In the genomic region with DNA sequence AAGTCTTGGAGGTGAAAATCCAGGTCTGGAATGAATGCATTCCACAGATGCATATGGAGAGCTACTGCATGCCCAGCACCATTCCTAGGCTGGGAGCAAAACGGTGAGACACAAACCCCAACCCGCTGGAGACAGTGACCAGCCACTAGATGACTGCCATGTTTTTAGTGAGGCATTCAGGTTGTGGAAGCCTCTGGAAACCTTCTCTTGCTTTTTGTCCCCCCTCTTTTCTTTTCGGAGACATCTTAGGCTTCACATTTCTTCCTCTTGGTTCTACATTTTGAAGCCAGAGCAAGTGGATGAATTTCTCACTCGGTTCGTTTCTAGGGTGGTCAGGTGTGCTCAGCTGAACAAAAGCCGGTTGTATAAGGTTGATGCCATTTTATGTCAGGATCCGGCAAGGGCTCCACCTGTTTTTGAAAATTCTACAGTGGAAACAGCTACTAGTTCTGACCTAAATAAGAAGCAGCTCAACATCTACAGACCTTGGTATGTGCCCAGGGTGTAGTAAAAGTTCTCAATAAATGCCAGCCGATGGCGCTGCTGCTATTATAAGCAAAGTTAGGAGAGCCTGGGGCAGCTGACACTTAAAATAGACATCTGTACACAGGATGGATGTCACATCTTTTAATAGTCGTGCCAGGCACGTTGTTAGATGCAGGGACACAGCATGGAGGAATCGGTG, we compare ENCODE assay signal across 8 cellular contexts. TPM values are rescaled to one million over a fixed set of nuclear protein-coding genes. Genes with fewer than 3 reads are reported as not detected.
DNase-seq lines count a peak whose midpoint lies in the region; ATAC-seq, FAIRE-seq and TF ChIP-seq lines count a peak whose summit lies in the region.

No MANE protein-coding gene starts in this region.

- POLR2A ChIA-PET in AG04449 (lab: Yijun Ruan, JAX) = no interaction called here

- FAIRE-seq in astrocyte (lab: Jason Lieb, UNC) = no peak

- no peaks in the 10 kb centered on the region for H4K20me1 ChIP-seq in astrocyte (ENCODE audit: insufficient read depth, low read length)

- H3K27me3 ChIP-seq in astrocyte (ENCODE audit: insufficient read depth, low read length) (no peaks in the 10 kb centered on the region), spleen (replicated peaks in 1 of 7) (no peaks in the 10 kb centered on the region)

- peak overlapping the region; percentile 96 for H3K27ac Mint-ChIP-seq in astrocyte (ENCODE audit: unreplicated experiment)

- peaks cover under 1% of the 10 kb centered on the region for H3K36me3 Mint-ChIP-seq in astrocyte (ENCODE audit: low read depth, unreplicated experiment)

- no peaks in the 10 kb centered on the region for H3K9me3 Mint-ChIP-seq in astrocyte (ENCODE audit: unreplicated experiment)

- no peak for DNase-seq in AG04449 (ENCODE audit: low read depth, low spot score)
- peak; percentile 70 for DNase-seq in GM12865 (ENCODE audit: low read depth)
- DNase-seq in NCI-H526 treated with DMSO at 0.1 percent for 48 hours (lab: John Stamatoyannopoulos, UW) = peak; percentile 59
- no peak for DNase-seq in astrocyte (ENCODE audit: low read depth)
- DNase-seq in spleen = peak; percentile 36
- no peak for DNase-seq in activated CD8-positive, alpha-beta memory T cell treated with anti-CD3 and anti-CD28 coated beads, Interleukin-2, amount 50 U/mL, for 48 hours

- CTCF ChIA-PET in AG04449 (lab: Yijun Ruan, JAX) = interaction anchor here (0.8 to 8.1 kb wide), 18 partner anchors 8 to 356 kb away, joined by 3 to 113 read pairs (median 4); partner anchors contain the start of gene MOK

- WGBS in spleen, 5 donors = 57 to 71% (median 62%) methylated on average over 12 of the region's 12 CpGs

- peak overlapping the region; percentile 68 for H3K9ac ChIP-seq in astrocyte (ENCODE audit: low read length)

- H3K4me1 ChIP-seq in astrocyte (ENCODE audit: insufficient read depth, low read length) = peaks cover 50% of the 10 kb centered on the region
- peaks cover 17 to 85% (median 62%) of the 10 kb centered on the region in 6 donors for H3K4me1 ChIP-seq in spleen

- H3K4me3 Mint-ChIP-seq in astrocyte (ENCODE audit: unreplicated experiment) = peak overlapping the region; percentile 91

- peaks cover 6% of the 10 kb centered on the region for H3K27me3 Mint-ChIP-seq in astrocyte (ENCODE audit: low read depth, unreplicated experiment)

- peak overlapping the region; percentile 81 for H2AFZ ChIP-seq in astrocyte (ENCODE audit: low read depth, low read length)

- peaks cover 16% of the 10 kb centered on the region for H3K79me2 ChIP-seq in astrocyte (ENCODE audit: insufficient read depth, low read length)

- TF ChIP-seq POLR2A in spleen (IDR thresholded peaks at IDR 0.05) = no peak

- no peak for ATAC-seq in GM21576 (IDR thresholded peaks at IDR 0.05; ENCODE audit: unreplicated experiment)

- H3K27ac ChIP-seq in astrocyte (ENCODE audit: low read depth, low read length) (peak overlapping the region; percentile 34), spleen (peak overlapping the region; percentile 40 to 96 (median 88))

- TF ChIP-seq CTCF in AG04449 (IDR thresholded peaks at IDR 0.05; ENCODE audit: insufficient read depth, low read length, missing control alignments) = no peak
- peak; percentile 16 for TF ChIP-seq CTCF in GM12865 (IDR thresholded peaks at IDR 0.05; ENCODE audit: insufficient read depth, low read depth, low read length, missing control alignments)
- TF ChIP-seq CTCF in astrocyte (IDR thresholded peaks at IDR 0.05; ENCODE audit: insufficient read depth, low read depth, low read length) = no peak
- no peak for TF ChIP-seq CTCF in spleen (IDR thresholded peaks at IDR 0.05 in 8 of 11, conservative IDR thresholded peaks at IDR 0.05 in 3 of 11)

- no peaks in the 10 kb centered on the region for H3K9me3 ChIP-seq in astrocyte (ENCODE audit: insufficient read depth, low read depth, low read length)
- no peaks in the 10 kb centered on the region for H3K9me3 ChIP-seq in iPS-18c (ENCODE audit: control insufficient read depth, insufficient read depth, low read length)
- no peaks in the 10 kb centered on the region for H3K9me3 ChIP-seq in spleen

- H3K4me3 ChIP-seq in AG04449 (ENCODE audit: low read depth, low read length) = peak overlapping the region; percentile 64
- peak overlapping the region; percentile 65 for H3K4me3 ChIP-seq in GM12865 (ENCODE audit: low read depth, low read length)
- peak overlapping the region; percentile 64 for H3K4me3 ChIP-seq in astrocyte (ENCODE audit: insufficient read depth, low read depth, low read length)
- H3K4me3 ChIP-seq in iPS-18c (ENCODE audit: insufficient read depth, low read depth, low read length) = peak overlapping the region; percentile 71
- H3K4me3 ChIP-seq in spleen = peak overlapping the region; percentile 35 to 73 (median 52)

- H3K36me3 ChIP-seq in astrocyte (ENCODE audit: insufficient read depth, low read length) (no peaks in the 10 kb centered on the region), spleen (peaks cover 0 to 8% (median 0%) of the 10 kb centered on the region in 6 donors)

- H3K4me2 ChIP-seq in astrocyte (ENCODE audit: low read length) = peak overlapping the region; percentile 80

- intact Hi-C loops in spleen (cut with DNase I; ENCODE audit: low total_unique reads) = loop anchor here (10.0 kb wide), 2 partner anchors 83 to 223 kb away; no protein-coding TSS in a partner anchor

- H3K4me1 Mint-ChIP-seq in astrocyte (ENCODE audit: low read depth, unreplicated experiment) = peaks cover 9% of the 10 kb centered on the region

RNA-seq across cellular contexts. Expression of gene ZNF839, which starts 1.8 kb away (rescaled TPM):
- 7.8 and 8.0 TPM in 2 replicates for total RNA-seq in astrocyte
- 10 to 100 TPM; 12.9 to 22.5 (median 17.2) TPM for total RNA-seq in spleen
- polyA plus RNA-seq in spleen = 10 to 100 TPM; 10.3 to 28.5 (median 18.6) TPM

RNA-seq across cellular contexts. Expression of gene MOK, which starts 12.7 kb away (rescaled TPM):
- total RNA-seq in astrocyte (8.3 and 9.3 TPM in 2 replicates), spleen (10 to 100 TPM in 4 of 7 donors, 1 to 10 TPM in 3; 4.7 to 12.2 (median 10.2) TPM)
- polyA plus RNA-seq in spleen = 10 to 100 TPM in 1 of 3 donors, 1 to 10 TPM in 2; 4.1 to 11.7 (median 9.6) TPM

RNA-seq across cellular contexts. Expression of gene CINP, which starts 45.0 kb away (rescaled TPM):
- total RNA-seq in astrocyte = 34.9 and 37.8 TPM in 2 replicates
- total RNA-seq in spleen = 10 to 100 TPM; 22.8 to 39.5 (median 29.3) TPM
- polyA plus RNA-seq in spleen = 10 to 100 TPM; 23.9 to 35.2 (median 28.8) TPM

RNA-seq across cellular contexts. Expression of gene TECPR2, which starts 45.0 kb away (rescaled TPM):
- total RNA-seq in astrocyte = 19.9 and 23.1 TPM in 2 replicates
- 10 to 100 TPM; 23.7 to 46.6 (median 30.3) TPM for total RNA-seq in spleen
- polyA plus RNA-seq in spleen = 1 to 10 TPM; 1.1 to 5.0 (median 1.2) TPM

Comparison
In these comparisons a context has a peak if more than half of its experiments do, and no peak if none do; other contexts are left out.
1. DNase-seq: peak in GM12865 (single experiment), NCI-H526 treated with DMSO at 0.1 percent for 48 hours (single experiment) and spleen (single experiment); none in AG04449 (single experiment), astrocyte (single experiment) and activated CD8-positive, alpha-beta memory T cell treated with anti-CD3 and anti-CD28 coated beads, Interleukin-2, amount 50 U/mL, for 48 hours (single experiment).
2. Peak in every context shown above with its lines, with median percentiles within 50 percentile points of each other: H3K4me3 ChIP-seq.